In the genomic region with DNA sequence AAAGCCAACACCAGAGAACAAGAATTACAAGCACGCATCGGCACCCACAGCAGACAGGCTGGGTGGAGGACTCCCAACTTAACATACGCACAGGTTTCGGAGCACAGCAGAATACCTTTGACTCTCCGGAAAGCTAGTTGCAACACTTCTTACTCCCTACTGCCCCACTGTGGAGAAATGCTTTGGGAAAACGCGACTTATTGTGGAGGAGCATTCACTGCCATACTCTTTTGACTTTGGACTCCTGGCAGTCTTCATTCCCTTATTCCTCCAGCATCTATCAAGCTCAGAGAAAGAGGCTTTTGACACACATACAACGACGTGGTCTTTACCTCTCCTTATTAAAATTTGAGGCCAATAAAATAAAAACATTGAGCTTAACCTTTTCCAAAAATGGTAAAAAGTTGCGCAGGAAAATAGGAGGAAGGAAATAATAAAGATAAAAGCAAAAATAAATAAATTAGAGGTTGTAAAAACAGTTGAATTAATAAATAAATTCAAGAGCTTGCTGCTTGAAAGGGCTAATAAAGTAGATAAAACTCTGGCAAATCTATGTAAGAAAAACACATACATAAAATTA, we compare ENCODE assay signal across 7 cellular contexts. TPM values are rescaled to one million over a fixed set of nuclear protein-coding genes. Genes with fewer than 3 reads are reported as not detected.
DNase-seq lines count a peak whose midpoint lies in the region; ATAC-seq and TF ChIP-seq lines count a peak whose summit lies in the region.

No MANE protein-coding gene starts in this region.

- DNase-seq in EL (peak; percentile 4), HT-29 (ENCODE audit: low spot score) (peak; percentile 81), fibroblast of mammary gland (ENCODE audit: low read depth) (peak; percentile 49), T-helper 17 cell (no peak), NCI-H128 (lab: John Stamatoyannopoulos, UW; ENCODE audit: unreplicated experiment) (no peak)
- peak; percentile 18 to 29 for DNase-seq in activated CD4-positive, alpha-beta T cell treated with anti-CD3 and anti-CD28 coated beads, Interleukin-2, amount 50 U/mL, for 48 hours

- H3K4me1 Mint-ChIP-seq in T-helper 17 cell, result no peaks in the 10 kb centered on the region

- H3K27me3 Mint-ChIP-seq in T-helper 17 cell, result peaks cover 6% of the 10 kb centered on the region

- no peak overlapping the region for H3K27ac Mint-ChIP-seq in T-helper 17 cell

- H3K4me3 Mint-ChIP-seq in T-helper 17 cell, result no peak overlapping the region

- no peaks in the 10 kb centered on the region for H3K79me2 ChIP-seq in neural cell (replicated peaks; ENCODE audit: insufficient read depth, low read length)

- H3K9me3 ChIP-seq in neural cell (ENCODE audit: low read length) (no peaks in the 10 kb centered on the region), T-helper 17 cell (ENCODE audit: control insufficient read depth, low read length, poor library complexity, severe bottlenecking) (no peaks in the 10 kb centered on the region)

- no peaks in the 10 kb centered on the region for H4K20me1 ChIP-seq in neural cell (ENCODE audit: insufficient read depth)

- H3K4me3 ChIP-seq in fibroblast of mammary gland (ENCODE audit: control insufficient read depth, low read depth, low read length) (no peak overlapping the region), neural cell (ENCODE audit: low read length) (no peak overlapping the region)

- no peak overlapping the region for H3K4me2 ChIP-seq in neural cell (ENCODE audit: low read length)

- TF ChIP-seq EP300 in neural cell (conservative IDR thresholded peaks at IDR 0.05; ENCODE audit: poor library complexity, severe bottlenecking), result no peak

- no peak overlapping the region for H3K27ac ChIP-seq in neural cell (ENCODE audit: low read length)

- no peaks in the 10 kb centered on the region for H3F3A ChIP-seq in neural cell (ENCODE audit: insufficient read depth, low read length, poor library complexity, severe bottlenecking)

- peak; percentile 53 for TF ChIP-seq RAD21 in neural cell (conservative IDR thresholded peaks at IDR 0.05)

- no peak overlapping the region for H3K9ac ChIP-seq in neural cell (ENCODE audit: low read length)

- no peaks in the 10 kb centered on the region for H3K27me3 ChIP-seq in neural cell (ENCODE audit: insufficient read depth, low read depth, low read length)

- H2AFZ ChIP-seq in neural cell (ENCODE audit: low read depth, low read length), result no peak overlapping the region

- no peaks in the 10 kb centered on the region for H3K36me3 Mint-ChIP-seq in T-helper 17 cell (ENCODE audit: low read depth)

- no peak for ATAC-seq in T-helper 17 cell

- H3K36me3 ChIP-seq in neural cell (ENCODE audit: insufficient read depth, low read length), result no peaks in the 10 kb centered on the region

- TF ChIP-seq CTCF in fibroblast of mammary gland (conservative IDR thresholded peaks at IDR 0.05; ENCODE audit: control insufficient read depth, insufficient read depth, low read depth, low read length) (peak; percentile 65), neural cell (IDR thresholded peaks at IDR 0.05; ENCODE audit: poor library complexity, severe bottlenecking) (peak; percentile 56)

- H3K9me2 ChIP-seq in neural cell (ENCODE audit: insufficient read depth, low read length), result no peaks in the 10 kb centered on the region

TF ChIP-seq in neural cell, 6 proteins besides CTCF, POLR2A, EP300 and RAD21:
- no peak for TF ChIP-seq REST (IDR thresholded peaks at IDR 0.05; ENCODE audit: borderline replicate concordance)
- peak; percentile 65 for TF ChIP-seq SMC3 (conservative IDR thresholded peaks at IDR 0.05; ENCODE audit: poor library complexity)
TF ChIP-seq in neural cell: peak in this region for 1.

RNA-seq across cellular contexts. Expression of gene GPC3, which starts 41.4 kb away (rescaled TPM):
- 0.16 and 1.3 TPM in 2 replicates for total RNA-seq in HT-29 (2014; rRNA removed; shearing (Covaris generic))
- polyA plus RNA-seq in neural cell, result 1.4 and 2.1 TPM in 2 replicates
- polyA minus RNA-seq in neural cell, result 1.5 and 3.1 TPM in 2 replicates
- total RNA-seq in T-helper 17 cell, result under 1 TPM; 0.20 to 0.39 TPM

Comparison
In these comparisons a context has a peak if more than half of its experiments do, and no peak if none do; other contexts are left out.
1. DNase-seq: peak in EL (single experiment), HT-29 (single experiment), activated CD4-positive, alpha-beta T cell treated with anti-CD3 and anti-CD28 coated beads, Interleukin-2, amount 50 U/mL, for 48 hours (2 of 2) and fibroblast of mammary gland (single experiment); none in T-helper 17 cell (0 of 3) and NCI-H128 (single experiment).